In the genomic region with DNA sequence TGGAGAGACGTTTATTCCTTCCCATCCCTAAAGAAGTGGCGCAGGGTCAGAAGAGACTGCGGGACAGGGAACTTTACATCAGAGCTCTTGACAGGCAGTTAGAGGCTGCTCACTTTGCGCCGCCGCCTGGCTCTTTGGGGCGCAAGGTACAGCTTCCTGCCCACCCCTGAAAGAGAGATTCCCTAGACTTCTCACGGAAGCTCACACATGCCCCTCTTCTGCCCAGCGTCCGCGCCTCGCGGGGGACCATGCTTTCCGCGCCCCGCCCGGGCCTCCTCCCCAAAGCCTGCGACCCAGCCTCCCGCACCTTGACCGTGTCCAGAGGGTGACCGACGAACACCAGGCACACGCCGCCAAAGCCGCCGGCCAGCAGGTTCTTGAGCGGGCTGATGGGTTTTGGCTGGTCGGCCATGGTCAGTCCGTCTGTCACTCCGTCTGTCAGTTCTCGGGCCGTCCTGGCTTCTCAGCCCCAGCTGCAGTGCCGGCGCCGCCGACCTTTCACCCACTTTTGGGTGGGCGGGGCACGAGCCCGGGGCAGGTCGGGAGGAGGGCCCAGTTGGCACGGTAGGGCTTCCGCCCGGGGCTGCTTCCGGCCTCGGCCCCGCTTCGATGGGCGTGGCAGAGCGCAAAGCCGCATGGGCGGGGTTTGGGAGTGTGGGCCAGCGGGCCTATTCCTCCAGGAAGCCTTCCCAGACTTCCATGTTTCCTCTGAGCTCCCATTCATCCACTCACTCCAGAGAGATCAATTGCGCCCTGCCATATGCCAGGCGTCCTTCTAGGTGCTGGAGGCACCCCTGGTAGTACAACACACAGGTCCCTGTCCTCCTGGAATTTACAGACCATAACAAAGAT, we compare ENCODE assay signal across 8 cellular contexts. TPM values are rescaled to one million over a fixed set of nuclear protein-coding genes. Genes with fewer than 3 reads are reported as not detected.
DNase-seq lines count a peak whose midpoint lies in the region; ATAC-seq and TF ChIP-seq lines count a peak whose summit lies in the region.

A gene with protein sequence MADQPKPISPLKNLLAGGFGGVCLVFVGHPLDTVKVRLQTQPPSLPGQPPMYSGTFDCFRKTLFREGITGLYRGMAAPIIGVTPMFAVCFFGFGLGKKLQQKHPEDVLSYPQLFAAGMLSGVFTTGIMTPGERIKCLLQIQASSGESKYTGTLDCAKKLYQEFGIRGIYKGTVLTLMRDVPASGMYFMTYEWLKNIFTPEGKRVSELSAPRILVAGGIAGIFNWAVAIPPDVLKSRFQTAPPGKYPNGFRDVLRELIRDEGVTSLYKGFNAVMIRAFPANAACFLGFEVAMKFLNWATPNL (minus strand): TSS at position 500 of the 852 bp plus-strand sequence. CDS start 88 bp downstream, at position 412.

- TF ChIP-seq POLR2A in IMR-90 (IDR thresholded peaks at IDR 0.05; ENCODE audit: low read depth, low read length) (no peak), Raji (IDR thresholded peaks at IDR 0.05; ENCODE audit: insufficient read depth, low read depth, low read length) (peak; percentile 57; the same call in 1 of the 2 replicates), stomach (IDR thresholded peaks at IDR 0.05) (no peak)

- DNase-seq in DMS153 treated with DMSO at 0.1 percent for 48 hours (lab: John Stamatoyannopoulos, UW; ENCODE audit: unreplicated experiment) (peak; percentile 16), IMR-90 (peak; percentile 78), foreskin fibroblast (peak; percentile 84 to 94), neural crest cell (ENCODE audit: low read depth, low spot score) (peak; percentile 77), stomach (peak; percentile 96)
- peak; percentile 97 for DNase-seq in activated effector memory CD4-positive, alpha-beta T cell treated with anti-CD3 and anti-CD28 coated beads, Interleukin-2, amount 50 U/mL, for 16 hours

- no peak within 1 kb of the TSS; the same call in 1 of the 2 replicates for H2BK20ac ChIP-seq in IMR-90 (ENCODE audit: low read depth, low read length)

- peak within 1 kb of the TSS; percentile 58 for H3K27ac ChIP-seq in IMR-90 (ENCODE audit: insufficient read depth, low read length)
- peak within 1 kb of the TSS; percentile 79 to 90 (median 85) for H3K27ac ChIP-seq in stomach

- H3K4ac ChIP-seq in IMR-90 (ENCODE audit: low read depth, low read length), result peak within 1 kb of the TSS; percentile 88

- TF ChIP-seq RAD21 in IMR-90 (IDR thresholded peaks at IDR 0.05; ENCODE audit: low read length), result no peak

- H3K9me1 ChIP-seq in IMR-90 (ENCODE audit: insufficient read depth, low read length), result peaks cover 5% of the 10 kb centered on the region

- H4K5ac ChIP-seq in IMR-90 (ENCODE audit: low read depth, low read length), result peak within 1 kb of the TSS; percentile 73

- CTCF ChIA-PET in IMR-90 (lab: Yijun Ruan, JAX), result no interaction called here

- H2BK120ac ChIP-seq in IMR-90 (ENCODE audit: low read depth, low read length), result peak within 1 kb of the TSS; percentile 76

- peak within 1 kb of the TSS; percentile 87 for H2AK5ac ChIP-seq in IMR-90 (ENCODE audit: low read depth, low read length)

- H3K27me3 ChIP-seq in IMR-90 (ENCODE audit: control insufficient read depth, insufficient read depth, low read length) (no peaks in the 10 kb centered on the region), stomach (no peaks in the 10 kb centered on the region)

- peak within 1 kb of the TSS; percentile 99 for H2AFZ ChIP-seq in IMR-90 (replicated peaks; ENCODE audit: low read length, poor library complexity)

- H4K20me1 ChIP-seq in IMR-90 (ENCODE audit: insufficient read depth, low read length), result no peaks in the 10 kb centered on the region

- H3K4me1 ChIP-seq in IMR-90 (ENCODE audit: control insufficient read depth, insufficient read depth, low read length) (peaks cover 4% of the 10 kb centered on the region), stomach (peaks cover 13 to 30% (median 18%) of the 10 kb centered on the region in 4 donors)

- no peaks in the 10 kb centered on the region for H3K27me3 Mint-ChIP-seq in neural crest cell (ENCODE audit: low read depth)

- peak within 1 kb of the TSS; percentile 54 for H2BK5ac ChIP-seq in IMR-90 (ENCODE audit: low read depth, low read length, poor library complexity, severe bottlenecking)

- in situ Hi-C loops in IMR-90 (cut with MboI; ENCODE audit: low sequenced_read_pairs), result no loop called here

- no peaks in the 10 kb centered on the region for H3K36me3 Mint-ChIP-seq in neural crest cell (ENCODE audit: low read depth)

- peak within 1 kb of the TSS; percentile 19; the same call in 1 of the 2 replicates for H3K18ac ChIP-seq in IMR-90 (ENCODE audit: low read depth, low read length)

- peak within 1 kb of the TSS; percentile 61; the same call in 1 of the 2 replicates for H3K56ac ChIP-seq in IMR-90 (ENCODE audit: extremely low read depth, insufficient read depth, low read length)

- intact Hi-C loops in IMR-90 (cut with micrococcal nuclease), result no loop called here
- intact Hi-C loops in stomach (cut with DNase I; ENCODE audit: low total_unique reads), result no loop called here

- H4K8ac ChIP-seq in IMR-90 (ENCODE audit: low read depth in 2 of 2, low read length in 2 of 2), result peak within 1 kb of the TSS; percentile 96 to 98

- H3K36me3 ChIP-seq in IMR-90 (ENCODE audit: control insufficient read depth, insufficient read depth, low read length), result no peaks in the 10 kb centered on the region
- H3K36me3 ChIP-seq in stomach, result no peaks in the 10 kb centered on the region

- H3K9me3 Mint-ChIP-seq in neural crest cell, result no peaks in the 10 kb centered on the region

- dilution Hi-C loops in IMR-90 (cut with HindIII; ENCODE audit: low sequenced_read_pairs, unreplicated experiment), result no loop called here

- peak within 1 kb of the TSS; percentile 89 for H2AK9ac ChIP-seq in IMR-90 (replicated peaks; ENCODE audit: low read depth, low read length, poor library complexity)

- TF ChIP-seq EP300 in stomach (IDR thresholded peaks at IDR 0.05), result no peak

- no peaks in the 10 kb centered on the region for H3K9me3 ChIP-seq in IMR-90 (ENCODE audit: control insufficient read depth, insufficient read depth, low read length)
- H3K9me3 ChIP-seq in stomach, result no peaks in the 10 kb centered on the region

- 1% methylated on average over 28 of the region's 54 CpGs; no CpG with 5 or more reads in 1 of the 2 experiments for WGBS in IMR-90 (ENCODE audit: extremely low coverage in 2 of 2, insufficient read length in 1 of 2), 2 experiments
- WGBS in stomach, 5 donors, result 2 to 4% (median 3%) methylated on average over 35 to 54 of the region's 54 CpGs

- H3K4me3 ChIP-seq in IMR-90 (ENCODE audit: insufficient read depth, low read depth, low read length) (peak within 1 kb of the TSS; percentile 76), foreskin fibroblast (ENCODE audit: low read depth in 1 of 2, low read length in 2 of 2) (peak within 1 kb of the TSS; percentile 74 to 83), stomach (peak within 1 kb of the TSS; percentile 71 to 80 (median 76))

- H3K14ac ChIP-seq in IMR-90 (replicated peaks; ENCODE audit: low read depth, low read length), result peak within 1 kb of the TSS; percentile 94

- ATAC-seq in GM21526 (IDR thresholded peaks at IDR 0.05; ENCODE audit: low FRiP score, unreplicated experiment) (peak; percentile 81), IMR-90 (ENCODE audit: low read depth) (peak; percentile 97)

- H3K27ac Mint-ChIP-seq in neural crest cell (ENCODE audit: unreplicated experiment), result no peak within 1 kb of the TSS

- H4K91ac ChIP-seq in IMR-90 (ENCODE audit: insufficient read depth, low read depth, low read length), result peak within 1 kb of the TSS; percentile 90

- peak within 1 kb of the TSS; percentile 92 for H3K4me3 Mint-ChIP-seq in neural crest cell

- H3K9ac ChIP-seq in IMR-90 (ENCODE audit: low read depth, low read length), result peak within 1 kb of the TSS; percentile 76

- TF ChIP-seq CTCF in IMR-90 (conservative IDR thresholded peaks at IDR 0.05; ENCODE audit: low read depth, low read length) (no peak), foreskin fibroblast (IDR thresholded peaks at IDR 0.05; ENCODE audit: low read depth, low read length) (no peak), neural crest cell (conservative IDR thresholded peaks at IDR 0.05) (no peak), stomach (IDR thresholded peaks at IDR 0.05) (no peak)

- H3K4me2 ChIP-seq in IMR-90 (ENCODE audit: low read depth, low read length), result peak within 1 kb of the TSS; percentile 73

- H3K4me1 Mint-ChIP-seq in neural crest cell, result peaks cover 21% of the 10 kb centered on the region

- POLR2A ChIA-PET in IMR-90 (lab: Charles Lee; ENCODE audit: unreplicated experiment), result no interaction called here

- peak within 1 kb of the TSS; percentile 62 for H3K23ac ChIP-seq in IMR-90 (ENCODE audit: low read depth, low read length)

- 0 out of 3 replicates have a peak within 1 kb of the TSS, but pooled peaks have one; percentile 10 for H2BK15ac ChIP-seq in IMR-90 (ENCODE audit: low read depth, low read length)

- H3K79me1 ChIP-seq in IMR-90 (ENCODE audit: low read depth in 1 of 2, low read length in 2 of 2), result peaks cover 16 to 20% of the 10 kb centered on the region in 2 experiments

- no TSS peak for BruUV-seq in IMR-90 (replicated peaks; lab: Mats Ljungman, UMichigan)

TF ChIP-seq in IMR-90, 13 proteins besides CTCF, POLR2A, EP300 and RAD21:
- peak; percentile 51; the same call in 1 of the 2 replicates for TF ChIP-seq MAZ (IDR thresholded peaks at IDR 0.05; ENCODE audit: borderline replicate concordance, low read depth, low read length)
- TF ChIP-seq RCOR1 (IDR thresholded peaks at IDR 0.05; ENCODE audit: insufficient replicate concordance, low read length), result no peak
- TF ChIP-seq, protein P1, sequence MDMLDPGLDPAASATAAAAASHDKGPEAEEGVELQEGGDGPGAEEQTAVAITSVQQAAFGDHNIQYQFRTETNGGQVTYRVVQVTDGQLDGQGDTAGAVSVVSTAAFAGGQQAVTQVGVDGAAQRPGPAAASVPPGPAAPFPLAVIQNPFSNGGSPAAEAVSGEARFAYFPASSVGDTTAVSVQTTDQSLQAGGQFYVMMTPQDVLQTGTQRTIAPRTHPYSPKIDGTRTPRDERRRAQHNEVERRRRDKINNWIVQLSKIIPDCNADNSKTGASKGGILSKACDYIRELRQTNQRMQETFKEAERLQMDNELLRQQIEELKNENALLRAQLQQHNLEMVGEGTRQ (IDR thresholded peaks at IDR 0.05; ENCODE audit: low read depth, low read length), result no peak
- 0 out of 2 replicates have a peak, but pooled peaks have one; percentile 47 for TF ChIP-seq MXI1 (IDR thresholded peaks at IDR 0.05; ENCODE audit: borderline replicate concordance, low read depth, low read length)
- TF ChIP-seq RFX5 (IDR thresholded peaks at IDR 0.05; ENCODE audit: low read depth, low read length), result no peak

RNA-seq across cellular contexts. Expression of the gene that starts here (rescaled TPM):
- 27.1 and 29.2 TPM in 2 replicates for total RNA-seq in IMR-90 (2012; rRNA removed)
- 21.8 and 23.8 TPM in 2 replicates for polyA plus RNA-seq in IMR-90 (2012; rRNA removed)
- 10.5 and 13.3 TPM in 2 replicates for polyA plus RNA-seq in IMR-90 (2012; cell fraction: cytosol; rRNA removed)
- 5.4 and 27.0 TPM in 2 replicates for polyA plus RNA-seq in IMR-90 (2012; cell fraction: nucleus; rRNA removed; ENCODE audit: low replicate concordance)
- 5.7 and 6.5 TPM in 2 replicates for total RNA-seq in neural crest cell
- total RNA-seq in stomach, result 100 to 1,000 TPM in 1 of 5 donors, 10 to 100 TPM in 3, 1 to 10 TPM in 1; 7.5 to 142 (median 18.8) TPM
- polyA plus RNA-seq in stomach, result 10 to 100 TPM in 2 of 3 donors, 1 to 10 TPM in 1; 7.7 to 24.1 (median 17.9) TPM

Comparison
In these comparisons a context has a peak if more than half of its experiments do, and no peak if none do; other contexts are left out.
1. Peak in every context shown above with its lines: DNase-seq, ATAC-seq, H3K4me3 ChIP-seq and H3K27ac ChIP-seq.
2. DNase-seq: peak in every context shown above with its lines; median percentile 97 in activated effector memory CD4-positive, alpha-beta T cell treated with anti-CD3 and anti-CD28 coated beads, Interleukin-2, amount 50 U/mL, for 16 hours; 96 in stomach; 89 in foreskin fibroblast; 78 in IMR-90; 77 in neural crest cell; 16 in DMS153 treated with DMSO at 0.1 percent for 48 hours.